Comparison of ENCODE assay signal across 7 cellular contexts in genomic region chr6:75934643-75935472, GRCh38.
A peak's percentile ranks its signal among the peaks of the same experiment; 100 is the strongest.
DNase-seq lines count a peak whose midpoint lies in the region; ATAC-seq, FAIRE-seq and TF ChIP-seq lines count a peak whose summit lies in the region.

No MANE protein-coding gene starts in this region.

- intact Hi-C loops in right cardiac atrium (cut with DNase I) (loop anchor here in 3 of 4 donors (5.0 to 10.0 kb wide), 4 partner anchors 930 to 1530 kb away; partner anchors contain the start of gene HTR1B (in 1 of the 3)), prostate gland (cut with DNase I) (loop anchor here (5.0 kb wide), 1 partner anchor 1522 kb away; no protein-coding TSS in a partner anchor)

- peak overlapping the region; percentile 52 for H3K4me3 ChIP-seq in HUES48 (ENCODE audit: low read depth, low read length)
- H3K4me3 ChIP-seq in NT2/D1 (ENCODE audit: insufficient read length, low read depth), result peak overlapping the region; percentile 28
- peak overlapping the region; percentile 6 for H3K4me3 ChIP-seq in right cardiac atrium (ENCODE audit: low read length)
- peak overlapping the region; percentile 5 to 19 for H3K4me3 ChIP-seq in prostate gland

- no peaks in the 10 kb centered on the region for H3K9me3 ChIP-seq in HUES48 (ENCODE audit: control insufficient read depth, insufficient read depth, low read length)
- no peaks in the 10 kb centered on the region for H3K9me3 ChIP-seq in NT2/D1 (ENCODE audit: insufficient read depth, low read length)
- no peaks in the 10 kb centered on the region for H3K9me3 ChIP-seq in right cardiac atrium (ENCODE audit: control insufficient read depth, low read length)
- no peaks in the 10 kb centered on the region for H3K9me3 ChIP-seq in prostate gland

- peaks cover 12% of the 10 kb centered on the region for H3K4me1 ChIP-seq in HUES48 (ENCODE audit: control insufficient read depth, insufficient read depth, low read length)
- H3K4me1 ChIP-seq in NT2/D1 (ENCODE audit: insufficient read depth, insufficient read length), result peaks cover 3% of the 10 kb centered on the region
- no peaks in the 10 kb centered on the region for H3K4me1 ChIP-seq in right cardiac atrium (ENCODE audit: control insufficient read depth, insufficient read depth, low read length)
- H3K4me1 ChIP-seq in prostate gland (replicated peaks), result no peaks in the 10 kb centered on the region

- TF ChIP-seq CTCF in prostate gland (IDR thresholded peaks at IDR 0.05), result peak; percentile 31 to 72 (median 69)

- TF ChIP-seq POLR2A in prostate gland (IDR thresholded peaks at IDR 0.05), result no peak

- 2% methylated on average over 32 of the region's 32 CpGs for WGBS in right cardiac atrium
- 3% methylated on average over 32 of the region's 32 CpGs for WGBS in prostate gland

- DNase-seq in NT2/D1 (ENCODE audit: low read depth, low spot score), result peak; percentile 46
- peak in 44 of 56 donors; percentile 9 to 70 (median 30) for DNase-seq in amygdala (lab: John Stamatoyannopoulos, UW)
- DNase-seq in right cardiac atrium, result peak; percentile 19 to 66 (median 54)
- DNase-seq in prostate gland (ENCODE audit: low spot score), result peak; percentile 59

- H3K36me3 ChIP-seq in HUES48 (ENCODE audit: control insufficient read depth, insufficient read depth, low read length), result no peaks in the 10 kb centered on the region
- no peaks in the 10 kb centered on the region for H3K36me3 ChIP-seq in NT2/D1 (ENCODE audit: insufficient read depth, insufficient read length, low read length)
- no peaks in the 10 kb centered on the region for H3K36me3 ChIP-seq in prostate gland

- H3K27me3 ChIP-seq in HUES48 (ENCODE audit: control insufficient read depth, insufficient read depth, low read length), result peaks cover 24% of the 10 kb centered on the region
- H3K27me3 ChIP-seq in NT2/D1 (ENCODE audit: insufficient read depth, insufficient read length), result peaks cover 22% of the 10 kb centered on the region
- no peaks in the 10 kb centered on the region for H3K27me3 ChIP-seq in right cardiac atrium (ENCODE audit: control insufficient read depth, insufficient read depth)
- H3K27me3 ChIP-seq in prostate gland (replicated peaks; ENCODE audit: insufficient read depth), result no peaks in the 10 kb centered on the region

- H3K27ac ChIP-seq in HUES48 (ENCODE audit: low read depth, low read length) (peak overlapping the region; percentile 21), right cardiac atrium (ENCODE audit: low read length) (no peak overlapping the region), prostate gland (no peak overlapping the region)

- H3K9ac ChIP-seq in HUES48 (ENCODE audit: low read depth, low read length), result no peak overlapping the region
- H3K9ac ChIP-seq in NT2/D1 (ENCODE audit: insufficient read length, low read depth), result no peak overlapping the region

- peak; percentile 84 for ATAC-seq in GM21528 (IDR thresholded peaks at IDR 0.05; ENCODE audit: low FRiP score, unreplicated experiment)
- peak; percentile 66 to 75 for ATAC-seq in right cardiac atrium

- FAIRE-seq in G401.6 (lab: Jason Lieb, UNC), result peak; percentile 83
